17 cellular contexts compared by ENCODE assay signal in the genomic region with DNA sequence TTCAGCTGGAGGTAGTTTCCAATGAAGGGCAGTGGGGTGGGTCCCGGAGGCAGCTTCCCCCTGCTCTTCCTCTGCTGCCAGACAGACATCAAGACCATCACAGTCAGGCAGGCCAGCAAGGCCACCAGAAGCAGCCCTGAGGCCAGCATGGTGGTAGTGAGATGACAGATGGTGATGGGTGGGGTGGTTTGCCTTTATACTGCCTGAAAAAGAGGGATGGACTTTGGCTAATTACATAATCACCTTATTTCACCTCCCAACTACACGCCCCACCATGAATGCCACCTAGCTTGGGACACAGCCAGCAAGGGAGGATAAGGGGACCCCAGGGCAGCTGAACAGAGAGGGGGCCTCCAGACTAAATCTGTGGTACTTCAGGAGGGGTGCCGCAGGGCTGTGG. TPM values are rescaled to one million over a fixed set of nuclear protein-coding genes. Genes with fewer than 3 reads are reported as not detected.
"Had no signal": no experiment of that assay in that cellular context is flagged by ENCODE, and none has a peak within 500 bp of the region (broad histone marks: within the 10 kb centered on the region; RNA-seq: fewer than 3 reads in every experiment).

A gene with protein sequence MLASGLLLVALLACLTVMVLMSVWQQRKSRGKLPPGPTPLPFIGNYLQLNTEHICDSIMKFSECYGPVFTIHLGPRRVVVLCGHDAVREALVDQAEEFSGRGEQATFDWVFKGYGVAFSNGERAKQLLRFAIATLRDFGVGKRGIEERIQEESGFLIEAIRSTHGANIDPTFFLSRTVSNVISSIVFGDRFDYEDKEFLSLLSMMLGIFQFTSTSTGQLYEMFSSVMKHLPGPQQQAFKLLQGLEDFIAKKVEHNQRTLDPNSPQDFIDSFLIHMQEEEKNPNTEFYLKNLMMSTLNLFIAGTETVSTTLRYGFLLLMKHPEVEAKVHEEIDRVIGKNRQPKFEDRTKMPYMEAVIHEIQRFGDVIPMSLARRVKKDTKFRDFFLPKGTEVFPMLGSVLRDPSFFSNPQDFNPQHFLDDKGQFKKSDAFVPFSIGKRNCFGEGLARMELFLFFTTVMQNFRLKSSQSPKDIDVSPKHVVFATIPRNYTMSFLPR (minus strand): TSS at position 170 of the 400 bp plus-strand sequence. CDS start 21 bp downstream, at position 149.

RNA-seq across cellular contexts. Expression of the gene that starts here (rescaled TPM):
- total RNA-seq: activated B cell treated with CpG ODN at 0.5 μM for 24 hours; activated CD8-positive, alpha-beta T cell treated with anti-CD3 and anti-CD28 coated beads for 36 hours; activated naive CD4-positive, alpha-beta T cell treated with anti-CD3 and anti-CD28 coated beads for 36 hours; activated naive CD4-positive, alpha-beta T cell treated with anti-CD3 and anti-CD28 coated beads, Interleukin-2, amount 50 U/mL, for 72 hours; activated naive CD8-positive, alpha-beta T cell treated with anti-CD3 and anti-CD28 coated beads, Interleukin-2, amount 10 ng/mL, durations not matched to agents 7 days and 5 days; activated T-cell treated with anti-CD3 and anti-CD28 coated beads, Interleukin-2, amount 50 U/mL, for 4 hours; activated T-helper 2 cell treated with anti-CD3 and anti-CD28 coated beads, Interferon-gamma antibody, Interleukin-2, Interleukin-4, amounts not matched to agents 10 μg/mL and 5 μg/mL and 100 μg/mL, durations not matched to agents 14 hours and 24 hours and 36 hours; ascending aorta; breast epithelium; cardiac muscle cell; cerebellum; dermis blood vessel endothelial cell; esophagus muscularis mucosa; foreskin keratinocyte; gastrocnemius medialis; T-helper 1 cell treated with Interleukin-12 subunit alpha and Interleukin-12 subunit beta and Interleukin-4 antibody, amounts not matched to agents 30 ng/mL and 1 ng/mL, for 36 hours; T-helper 2 cell treated with Interferon-gamma antibody and Interleukin-4, amounts not matched to agents 100 ng/mL and 5 ng/mL, for 36 hours had no signal
- polyA plus RNA-seq: cardiac muscle cell, foreskin keratinocyte had no signal
